ENCODE assay signal across 8 cellular contexts in the genomic region with DNA sequence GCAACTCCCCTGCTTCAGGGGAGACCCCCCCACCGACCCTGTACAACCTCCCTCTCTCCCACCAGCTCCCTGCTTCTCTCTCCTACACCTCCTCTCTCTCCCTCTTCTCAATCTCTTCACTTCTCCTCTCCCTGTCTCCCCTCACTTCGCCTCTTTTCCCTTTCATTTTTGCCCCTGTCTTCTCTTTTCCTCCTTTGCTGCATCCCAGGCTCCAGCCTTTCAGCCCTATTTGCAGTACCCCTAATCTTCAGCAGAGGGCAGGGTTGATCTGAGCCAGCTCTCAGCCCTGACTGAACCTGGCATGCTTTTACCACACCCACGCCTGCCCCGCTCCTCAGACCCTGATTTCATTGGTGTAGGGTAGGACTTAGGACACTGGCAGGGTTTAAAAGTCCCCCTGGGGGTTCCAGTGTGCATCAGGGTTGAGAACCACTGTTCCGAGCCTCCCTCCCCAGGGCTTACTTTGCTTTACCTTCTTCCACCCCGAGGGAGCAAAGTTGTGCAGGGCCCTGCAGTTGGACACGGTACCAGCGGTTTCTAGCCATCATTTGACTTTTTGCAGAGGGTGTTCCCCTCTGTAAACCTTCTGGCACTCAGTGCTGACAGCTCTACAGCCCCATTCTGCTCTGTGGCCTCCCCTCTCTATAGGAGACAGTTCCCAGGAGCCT.
DNase-seq lines count a peak whose midpoint lies in the region; ATAC-seq and TF ChIP-seq lines count a peak whose summit lies in the region.

No MANE protein-coding gene starts in this region.

- H3K27ac Mint-ChIP-seq in CD8-positive, alpha-beta memory T cell: no peak overlapping the region
- H3K27ac Mint-ChIP-seq in H9: no peak overlapping the region

- H4K91ac ChIP-seq in H9 (ENCODE audit: insufficient read length, low read depth, low read length): no peak overlapping the region

- no peak overlapping the region for H3K56ac ChIP-seq in H9 (ENCODE audit: insufficient read length, low read depth, low read length)

- H4K5ac ChIP-seq in H9 (ENCODE audit: insufficient read length, low read depth, low read length): no peak overlapping the region

- H3K4ac ChIP-seq in H9 (ENCODE audit: low read depth, low read length): no peak overlapping the region

- no peaks in the 10 kb centered on the region for H3K36me3 Mint-ChIP-seq in CD8-positive, alpha-beta memory T cell
- H3K36me3 Mint-ChIP-seq in H9 (ENCODE audit: insufficient read depth in 1 of 3, low read depth in 3 of 3): no peaks in the 10 kb centered on the region; a peak in 1 of 7 replicates

- no peak for TF ChIP-seq POLR2A in uterus (IDR thresholded peaks at IDR 0.05)

- no peaks in the 10 kb centered on the region for H3K36me3 ChIP-seq in CD8-positive, alpha-beta memory T cell (ENCODE audit: insufficient read depth, low read length)
- H3K36me3 ChIP-seq in PC-3 (ENCODE audit: low read depth, low read length) (no peaks in the 10 kb centered on the region), osteoblast (ENCODE audit: insufficient read depth, low read length) (peaks cover 28% of the 10 kb centered on the region), uterus (no peaks in the 10 kb centered on the region)

- no peak overlapping the region for H3K27ac ChIP-seq in CD8-positive, alpha-beta memory T cell (ENCODE audit: low read depth, low read length)
- H3K27ac ChIP-seq in H9 (ENCODE audit: insufficient read length, low read depth, low read length) (no peak overlapping the region), PC-3 (ENCODE audit: low read length) (no peak overlapping the region), osteoblast (ENCODE audit: low read depth, low read length) (no peak overlapping the region), uterus (no peak overlapping the region)

- DNase-seq in CD8-positive, alpha-beta memory T cell: peak in 3 of 5 donors; percentile 9 to 41 (median 12)
- peak; percentile 76 for DNase-seq in H9
- DNase-seq in PC-3: peak; percentile 89
- peak; percentile 66 to 71 for DNase-seq in activated T-cell treated with anti-CD3 and anti-CD28 coated beads, Interleukin-2, amount 50 U/mL, for 48 hours
- peak; percentile 10 for DNase-seq in fibroblast of the conjunctiva (ENCODE audit: low read depth)
- peak; percentile 97 for DNase-seq in osteoblast (ENCODE audit: insufficient read length, low spot score, missing footprints)
- DNase-seq in uterus: peak in 1 of 2 donors; percentile 46

- H3K4me3 ChIP-seq in CD8-positive, alpha-beta memory T cell (ENCODE audit: low read length): no peak overlapping the region
- no peak overlapping the region for H3K4me3 ChIP-seq in PC-3 (ENCODE audit: low read length)
- H3K4me3 ChIP-seq in osteoblast (ENCODE audit: insufficient read depth, low read length): no peak overlapping the region
- no peak overlapping the region for H3K4me3 ChIP-seq in uterus

- no CpG with 5 or more reads among the region's 8 CpGs for WGBS in H9 (ENCODE audit: extremely low coverage, insufficient read length, low lambda C conversion rate)

- H3K4me2 ChIP-seq in H9 (ENCODE audit: insufficient read depth, insufficient read length, low read length) (no peak overlapping the region), PC-3 (ENCODE audit: low read length) (no peak overlapping the region), osteoblast (ENCODE audit: insufficient read depth, low read length) (no peak overlapping the region)

- no peaks in the 10 kb centered on the region for H3K9me2 ChIP-seq in PC-3 (replicated peaks; ENCODE audit: low read length)

- H3K79me1 ChIP-seq in H9 (ENCODE audit: insufficient read depth, low read depth, low read length, poor library complexity, severe bottlenecking): no peaks in the 10 kb centered on the region

- H3K27me3 ChIP-seq in CD8-positive, alpha-beta memory T cell (ENCODE audit: insufficient read depth, low read length, poor library complexity, severe bottlenecking): no peaks in the 10 kb centered on the region
- H3K27me3 ChIP-seq in H9 (ENCODE audit: insufficient read depth, low read length) (no peaks in the 10 kb centered on the region), PC-3 (ENCODE audit: low read length) (peaks cover 26% of the 10 kb centered on the region), osteoblast (ENCODE audit: insufficient read depth, low read length) (no peaks in the 10 kb centered on the region), uterus (no peaks in the 10 kb centered on the region)

- BruUV-seq in PC-3 (replicated peaks; lab: Mats Ljungman, UMichigan): no TSS peak

- H3K18ac ChIP-seq in H9 (ENCODE audit: insufficient read length, low read depth, low read length): no peak overlapping the region

- no peak overlapping the region for H3T11ph ChIP-seq in H9 (ENCODE audit: low read length)

- H3K23me2 ChIP-seq in H9 (ENCODE audit: insufficient read length, low read depth, low read length, poor library complexity, severe bottlenecking): no peaks in the 10 kb centered on the region

- POLR2A ChIA-PET in CD8-positive, alpha-beta memory T cell (lab: Charles Lee): no interaction called here
- POLR2A ChIA-PET in PC-3 (lab: Charles Lee; ENCODE audit: unreplicated experiment): no interaction called here

- H3K4me3 Mint-ChIP-seq in CD8-positive, alpha-beta memory T cell: no peak overlapping the region
- no peak overlapping the region for H3K4me3 Mint-ChIP-seq in H9

- H3K4me1 ChIP-seq in CD8-positive, alpha-beta memory T cell (ENCODE audit: insufficient read depth, low read length): no peaks in the 10 kb centered on the region
- H3K4me1 ChIP-seq in H9 (ENCODE audit: insufficient read depth, low read length) (no peaks in the 10 kb centered on the region), PC-3 (ENCODE audit: insufficient read depth, low read length) (peaks cover 5% of the 10 kb centered on the region), osteoblast (ENCODE audit: insufficient read depth, low read length) (peaks cover 13% of the 10 kb centered on the region), uterus (no peaks in the 10 kb centered on the region)

- H4K20me1 ChIP-seq in H9 (ENCODE audit: control insufficient read depth, insufficient read depth, insufficient read length) (no peaks in the 10 kb centered on the region), PC-3 (ENCODE audit: low read length) (no peaks in the 10 kb centered on the region), osteoblast (ENCODE audit: insufficient read depth, low read length) (peaks cover 10% of the 10 kb centered on the region)

- TF ChIP-seq CTCF in H9 (conservative IDR thresholded peaks at IDR 0.05) (peak; percentile 80), PC-3 (conservative IDR thresholded peaks at IDR 0.05; ENCODE audit: low read depth, low read length) (peak; percentile 98), osteoblast (IDR thresholded peaks at IDR 0.05; ENCODE audit: extremely low read depth, low read depth, low read length) (peak; percentile 81), uterus (IDR thresholded peaks at IDR 0.05) (peak; percentile 66 to 79 (median 72))

- H4K8ac ChIP-seq in H9 (replicated peaks; ENCODE audit: insufficient read length, low read depth, low read length): no peak overlapping the region

- no peak overlapping the region for H2BK20ac ChIP-seq in H9 (ENCODE audit: low read depth, low read length, poor library complexity, severe bottlenecking)

- no peaks in the 10 kb centered on the region for H3K9me3 ChIP-seq in CD8-positive, alpha-beta memory T cell (ENCODE audit: low read length)
- H3K9me3 ChIP-seq in H9 (ENCODE audit: control insufficient read depth, low read depth, low read length) (no peaks in the 10 kb centered on the region), PC-3 (ENCODE audit: low read length) (no peaks in the 10 kb centered on the region), osteoblast (ENCODE audit: low read depth, low read length) (no peaks in the 10 kb centered on the region), uterus (no peaks in the 10 kb centered on the region)

- H2BK5ac ChIP-seq in H9 (ENCODE audit: insufficient read length, low read length): no peak overlapping the region

- intact Hi-C loops in PC-3 (cut with micrococcal nuclease) (loop anchor here (1.0 kb wide), 2 partner anchors 86 to 281 kb away; no protein-coding TSS in a partner anchor), uterus (cut with DNase I; ENCODE audit: low total_unique reads) (no loop called here)

- H3F3A ChIP-seq in PC-3 (ENCODE audit: low read length, unreplicated experiment): no peaks in the 10 kb centered on the region

- no peaks in the 10 kb centered on the region for H3K79me2 ChIP-seq in H9 (ENCODE audit: insufficient read depth, low read length)
- H3K79me2 ChIP-seq in PC-3 (ENCODE audit: low read length): no peaks in the 10 kb centered on the region
- H3K79me2 ChIP-seq in osteoblast (ENCODE audit: insufficient read depth, low read length): no peaks in the 10 kb centered on the region

- H2AFZ ChIP-seq in H9 (ENCODE audit: low read length) (no peak overlapping the region), PC-3 (ENCODE audit: low read length) (peak overlapping the region; percentile 18; the same call in 1 of the 2 replicates), osteoblast (ENCODE audit: low read length) (no peak overlapping the region)

- no peak overlapping the region for H2BK12ac ChIP-seq in H9 (ENCODE audit: insufficient read length, low read depth, low read length)

- H3K23ac ChIP-seq in H9 (ENCODE audit: insufficient read length, low read depth, low read length): no peak overlapping the region

- ATAC-seq in PC-3 (peak; percentile 82), HG02623 (IDR thresholded peaks at IDR 0.05; ENCODE audit: unreplicated experiment) (no peak)

- CTCF ChIA-PET in CD8-positive, alpha-beta memory T cell (lab: Charles Lee): interaction anchor here (0.7 to 4.9 kb wide), 8 partner anchors 9 to 296 kb away, joined by 3 to 30 read pairs (median 3); no protein-coding TSS in a partner anchor
- CTCF ChIA-PET in PC-3 (lab: Charles Lee): interaction anchor here (1.0 kb wide), 1 partner anchor 86 kb away, joined by 18 read pairs; no protein-coding TSS in a partner anchor

- H2BK15ac ChIP-seq in H9 (ENCODE audit: low read depth, low read length): no peak overlapping the region

- H2BK120ac ChIP-seq in H9 (ENCODE audit: low read depth, low read length, poor library complexity, severe bottlenecking): no peak overlapping the region

- no peak overlapping the region for H2AK5ac ChIP-seq in H9 (ENCODE audit: insufficient read length, low read length)

- no peaks in the 10 kb centered on the region for H3K4me1 Mint-ChIP-seq in CD8-positive, alpha-beta memory T cell
- no peaks in the 10 kb centered on the region for H3K4me1 Mint-ChIP-seq in H9

- peaks cover 7 to 51% of the 10 kb centered on the region in 2 donors for H3K27me3 Mint-ChIP-seq in CD8-positive, alpha-beta memory T cell
- H3K27me3 Mint-ChIP-seq in H9 (ENCODE audit: low read depth): no peaks in the 10 kb centered on the region

- H3K9ac ChIP-seq in H9 (ENCODE audit: extremely low read depth, insufficient read length, low read length) (no peak overlapping the region), PC-3 (ENCODE audit: low read length) (no peak overlapping the region)

- no peaks in the 10 kb centered on the region for H3K9me3 Mint-ChIP-seq in CD8-positive, alpha-beta memory T cell
- H3K9me3 Mint-ChIP-seq in H9: no peaks in the 10 kb centered on the region

- H3K14ac ChIP-seq in H9 (ENCODE audit: insufficient read depth, low read length): no peak overlapping the region
